1 cellular context compared by ENCODE assay signal in genomic region chr11:73779084-73779902, GRCh38.
TF ChIP-seq lines count a peak whose summit lies in the region.

No MANE protein-coding gene starts in this region.

TF ChIP-seq in HepG2, 621 proteins besides CTCF, POLR2A, EP300 and RAD21 (continued from another document and continues in another):
- TF ChIP-seq ZBTB37 (CRISPR knock-in tag; IDR thresholded peaks at IDR 0.05) = peak; percentile 26; the same call in 1 of the 2 replicates
- TF ChIP-seq FUBP1 (CRISPR knock-in tag; IDR thresholded peaks at IDR 0.05; ENCODE audit: borderline replicate concordance) = no peak; the same call in 1 of the 2 replicates
- TF ChIP-seq ZNF354B (CRISPR knock-in tag; IDR thresholded peaks at IDR 0.05) = no peak
- TF ChIP-seq CREBL2 (CRISPR knock-in tag; IDR thresholded peaks at IDR 0.05; ENCODE audit: borderline replicate concordance) = peak; percentile 81; the same call in 1 of the 2 replicates
- TF ChIP-seq ZNF674 (CRISPR knock-in tag; IDR thresholded peaks at IDR 0.05; ENCODE audit: low read depth) = no peak
- no peak for TF ChIP-seq ZNF549 (CRISPR knock-in tag; IDR thresholded peaks at IDR 0.05)
- TF ChIP-seq FIP1L1 (IDR thresholded peaks at IDR 0.05; ENCODE audit: borderline replicate concordance, insufficient read depth, low read depth, low read length) = no peak
- no peak for TF ChIP-seq HINFP (CRISPR knock-in tag; IDR thresholded peaks at IDR 0.05; ENCODE audit: low read depth)
- no peak for TF ChIP-seq ISX (CRISPR knock-in tag; conservative IDR thresholded peaks at IDR 0.05)
- TF ChIP-seq ZNF224 (CRISPR knock-in tag; IDR thresholded peaks at IDR 0.05) = 0 out of 2 replicates have a peak, but pooled peaks have one; percentile 10
- 0 out of 2 replicates have a peak, but pooled peaks have one; percentile 62 for TF ChIP-seq ZBTB26 (CRISPR knock-in tag; IDR thresholded peaks at IDR 0.05; ENCODE audit: borderline replicate concordance)
- peak; percentile 76 for TF ChIP-seq MNT (IDR thresholded peaks at IDR 0.05)
- no peak; the same call in 1 of the 2 replicates for TF ChIP-seq KLF9 (CRISPR knock-in tag; IDR thresholded peaks at IDR 0.05; ENCODE audit: low read depth)
- peak; percentile 84 for TF ChIP-seq NFYB (CRISPR knock-in tag; IDR thresholded peaks at IDR 0.05)
- TF ChIP-seq LRRFIP1 (CRISPR knock-in tag; conservative IDR thresholded peaks at IDR 0.05) = no peak
- TF ChIP-seq ZNF800 (CRISPR knock-in tag; IDR thresholded peaks at IDR 0.05) = 0 out of 2 replicates have a peak, but pooled peaks have one; percentile 26
- no peak for TF ChIP-seq EEA1 (CRISPR knock-in tag; IDR thresholded peaks at IDR 0.05; ENCODE audit: borderline replicate concordance)
- TF ChIP-seq HIVEP1 (CRISPR knock-in tag; IDR thresholded peaks at IDR 0.05) = peak; percentile 71; the same call in 1 of the 2 replicates
- TF ChIP-seq ZNF275 (CRISPR knock-in tag; IDR thresholded peaks at IDR 0.05; ENCODE audit: borderline replicate concordance) = peak; percentile 33; the same call in 1 of the 2 replicates
- TF ChIP-seq ZNF709 (CRISPR knock-in tag; IDR thresholded peaks at IDR 0.05) = no peak; the same call in none of the 2 replicates
- TF ChIP-seq MED1 (CRISPR knock-in tag; IDR thresholded peaks at IDR 0.05) = peak; percentile 87
- peak; percentile 88 for TF ChIP-seq RBFOX2 (IDR thresholded peaks at IDR 0.05; ENCODE audit: low read depth, low read length)
- no peak for TF ChIP-seq ZBTB49 (CRISPR knock-in tag; IDR thresholded peaks at IDR 0.05; ENCODE audit: borderline replicate concordance)
- TF ChIP-seq ZNF484 (CRISPR knock-in tag; IDR thresholded peaks at IDR 0.05; ENCODE audit: borderline replicate concordance, low read depth) = no peak
- TF ChIP-seq ARHGAP35 (CRISPR knock-in tag; IDR thresholded peaks at IDR 0.05; ENCODE audit: borderline replicate concordance) = no peak
- no peak for TF ChIP-seq SNRNP70 (IDR thresholded peaks at IDR 0.05; ENCODE audit: low read depth, low read length)
- peak; percentile 93 for TF ChIP-seq HOMEZ (CRISPR knock-in tag; IDR thresholded peaks at IDR 0.05; ENCODE audit: low read depth)
- no peak for TF ChIP-seq DDIT3 (CRISPR knock-in tag; IDR thresholded peaks at IDR 0.05)
- TF ChIP-seq RFXAP (CRISPR knock-in tag; IDR thresholded peaks at IDR 0.05; ENCODE audit: borderline replicate concordance) = no peak
- TF ChIP-seq ZNF160 (CRISPR knock-in tag; IDR thresholded peaks at IDR 0.05) = no peak
- peak; percentile 66; the same call in 1 of the 2 replicates for TF ChIP-seq ZNF44 (CRISPR knock-in tag; IDR thresholded peaks at IDR 0.05)
- TF ChIP-seq ONECUT2 (CRISPR knock-in tag; IDR thresholded peaks at IDR 0.05) = 0 out of 2 replicates have a peak, but pooled peaks have one; percentile 5
- peak; percentile 87 for TF ChIP-seq ZBTB38 (CRISPR knock-in tag; IDR thresholded peaks at IDR 0.05)
- 0 out of 2 replicates have a peak, but pooled peaks have one; percentile 40 for TF ChIP-seq ZNF34 (CRISPR knock-in tag; IDR thresholded peaks at IDR 0.05; ENCODE audit: borderline replicate concordance)
- peak; percentile 66; the same call in 1 of the 2 replicates for TF ChIP-seq ZNF788 (CRISPR knock-in tag; IDR thresholded peaks at IDR 0.05; ENCODE audit: borderline replicate concordance)
- TF ChIP-seq ZNF260 (CRISPR knock-in tag; IDR thresholded peaks at IDR 0.05; ENCODE audit: borderline replicate concordance, low read depth) = no peak
- no peak for TF ChIP-seq ZNF337 (CRISPR knock-in tag; IDR thresholded peaks at IDR 0.05; ENCODE audit: borderline replicate concordance, low read depth)
- peak; percentile 46; the same call in 1 of the 2 replicates for TF ChIP-seq ZNF547 (CRISPR knock-in tag; IDR thresholded peaks at IDR 0.05)
- no peak for TF ChIP-seq DBP (CRISPR knock-in tag; IDR thresholded peaks at IDR 0.05; ENCODE audit: not compliant biosample characterization)
